ENCODE assay signal across 8 cellular contexts in the genomic region with DNA sequence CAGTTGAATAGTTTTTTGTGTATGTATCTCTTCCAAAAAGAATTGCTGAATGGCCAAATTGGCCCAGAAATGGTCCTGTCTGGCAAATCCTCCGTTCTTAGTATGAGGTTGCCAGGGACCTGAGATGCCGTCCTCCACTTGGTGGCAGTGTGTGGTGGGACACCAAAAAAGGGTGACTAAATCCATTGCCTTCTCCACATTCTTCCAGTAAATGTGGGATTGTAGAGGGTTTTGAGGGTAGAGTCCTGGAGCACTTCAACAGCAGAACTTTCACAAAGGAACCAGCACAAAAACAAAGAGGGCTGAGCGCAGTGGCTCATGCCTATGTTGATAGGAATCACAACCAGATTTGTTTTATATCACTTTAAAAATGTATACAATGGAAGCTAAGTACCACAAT.
DNase-seq lines count a peak whose midpoint lies in the region; ATAC-seq and TF ChIP-seq lines count a peak whose summit lies in the region.
"Had no signal": no experiment of that assay in that cellular context is flagged by ENCODE, and none has a peak within 500 bp of the region (broad histone marks: within the 10 kb centered on the region; RNA-seq: fewer than 3 reads in every experiment).

No MANE protein-coding gene starts in this region.

- H3K79me2 ChIP-seq in DND-41 (ENCODE audit: insufficient read depth, low read length) (no peaks in the 10 kb centered on the region), osteoblast (ENCODE audit: insufficient read depth, low read length) (no peaks in the 10 kb centered on the region)

- H3K36me3 ChIP-seq in DND-41 (ENCODE audit: insufficient read depth, low read length): peaks cover 6% of the 10 kb centered on the region; the same call in 1 of the 2 replicates
- no peaks in the 10 kb centered on the region for H3K36me3 ChIP-seq in osteoblast (ENCODE audit: insufficient read depth, low read length)

- H3K4me1 ChIP-seq in DND-41 (ENCODE audit: insufficient read depth, low read length) (peaks cover 11% of the 10 kb centered on the region), osteoblast (ENCODE audit: insufficient read depth, low read length) (no peaks in the 10 kb centered on the region)

- H2AFZ ChIP-seq in DND-41 (ENCODE audit: low read depth, low read length) (no peak overlapping the region), osteoblast (ENCODE audit: low read length) (no peak overlapping the region)

- H3K9ac ChIP-seq in DND-41 (ENCODE audit: low read depth, low read length): no peak overlapping the region

- H3K4me2 ChIP-seq in DND-41 (ENCODE audit: insufficient read depth, low read length) (no peak overlapping the region), osteoblast (ENCODE audit: insufficient read depth, low read length) (no peak overlapping the region)

- TF ChIP-seq CTCF in DND-41 (IDR thresholded peaks at IDR 0.05; ENCODE audit: borderline replicate concordance, extremely low read depth, low read length, poor library complexity, severe bottlenecking): peak; percentile 76
- peak; percentile 62 for TF ChIP-seq CTCF in RWPE1 (conservative IDR thresholded peaks at IDR 0.05; ENCODE audit: low read depth)
- peak; percentile 52 for TF ChIP-seq CTCF in osteoblast (IDR thresholded peaks at IDR 0.05; ENCODE audit: extremely low read depth, low read depth, low read length)

- peak; percentile 38 for DNase-seq in DND-41
- peak; percentile 33 for DNase-seq in RWPE1 (ENCODE audit: low spot score)
- peak; percentile 25 for DNase-seq in epidermal melanocyte (ENCODE audit: insufficient read length, low spot score)
- DNase-seq in osteoblast (ENCODE audit: insufficient read length, low spot score, missing footprints): peak; percentile 66
- DNase-seq in cortex of kidney (lab: John Stamatoyannopoulos, UW): no peak
- DNase-seq in NCI-H128 (lab: John Stamatoyannopoulos, UW; ENCODE audit: unreplicated experiment): no peak

- H3K9me3 ChIP-seq in DND-41 (ENCODE audit: insufficient read depth, low read length, severe bottlenecking) (no peaks in the 10 kb centered on the region), osteoblast (ENCODE audit: low read depth, low read length) (no peaks in the 10 kb centered on the region)

- CTCF ChIA-PET in RWPE1 (lab: Yijun Ruan, JAX): interaction anchor here (0.7 kb wide), 1 partner anchor 203 kb away, joined by 7 read pairs; no protein-coding TSS in a partner anchor

- H3K27me3 ChIP-seq in DND-41 (ENCODE audit: insufficient read depth, low read length, poor library complexity): no peaks in the 10 kb centered on the region
- peaks cover 32% of the 10 kb centered on the region for H3K27me3 ChIP-seq in osteoblast (ENCODE audit: insufficient read depth, low read length)

- ATAC-seq in DND-41 (ENCODE audit: insufficient read depth, low read depth): peak; percentile 70
- ATAC-seq in HG03432 (IDR thresholded peaks at IDR 0.05; ENCODE audit: unreplicated experiment): peak; percentile 69

- POLR2A ChIA-PET in RWPE1 (lab: Yijun Ruan, JAX; ENCODE audit: low non-redundant PET): no interaction called here

- no peaks in the 10 kb centered on the region for H4K20me1 ChIP-seq in DND-41 (ENCODE audit: insufficient read depth, low read length)
- no peaks in the 10 kb centered on the region for H4K20me1 ChIP-seq in osteoblast (ENCODE audit: insufficient read depth, low read length)

- H3K4me3 ChIP-seq in DND-41 (ENCODE audit: low read depth in 1 of 2, low read length in 2 of 2) (no peak overlapping the region), osteoblast (ENCODE audit: insufficient read depth, low read length) (no peak overlapping the region)
- H3K4me3 ChIP-seq: skin epidermis had no signal

- H3K27ac ChIP-seq in DND-41 (ENCODE audit: low read length): no peak overlapping the region
- no peak overlapping the region for H3K27ac ChIP-seq in RWPE1
- H3K27ac ChIP-seq in osteoblast (ENCODE audit: low read depth, low read length): no peak overlapping the region
- H3K27ac ChIP-seq: skin epidermis had no signal

Comparison
In these comparisons a context has a peak if more than half of its experiments do, and no peak if none do; other contexts are left out.
1. DNase-seq: peak in DND-41 (single experiment), RWPE1 (single experiment), epidermal melanocyte (single experiment) and osteoblast (single experiment); none in cortex of kidney (single experiment) and NCI-H128 (single experiment).
2. Peak in every context shown above with its lines, with median percentiles within 50 percentile points of each other: CTCF ChIP-seq.